In the genomic region with DNA sequence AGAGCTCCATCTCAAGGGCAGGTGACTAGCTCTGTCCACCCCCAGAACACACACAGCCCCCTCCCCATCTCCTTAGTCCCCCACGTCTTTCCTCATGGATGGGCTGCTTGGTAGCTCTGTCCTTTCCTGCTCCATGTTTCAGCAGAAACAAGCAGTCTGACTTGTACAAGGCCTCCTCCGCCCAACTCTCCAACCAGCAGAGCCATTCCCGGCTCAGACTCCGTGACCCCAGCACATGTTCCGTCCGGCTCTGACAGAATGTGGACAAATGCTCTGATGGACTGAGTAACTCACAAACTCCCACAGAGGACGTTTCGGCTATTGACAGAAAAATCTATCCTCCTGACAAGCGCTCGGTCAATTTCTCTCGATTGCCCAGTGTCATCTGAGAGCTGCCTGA, we compare ENCODE assay signal across 18 cellular contexts.
"Had no signal": no experiment of that assay in that cellular context is flagged by ENCODE, and none has a peak within 500 bp of the region (broad histone marks: within the 10 kb centered on the region; RNA-seq: fewer than 3 reads in every experiment).

No MANE protein-coding gene starts in this region.

- H3K36me3 Mint-ChIP-seq: stimulated activated naive B cell treated with anti-CD40 and anti-IgM and Interleukin-4, amounts not matched to agents 10 μg/mL and 1 μg/mL and 100 μg/mL, for 72 hours had no signal

- H3K36me3 ChIP-seq: neutrophil, tibial artery, uterus had no signal

- H3K4me3 Mint-ChIP-seq: activated CD8-positive, alpha-beta T cell treated with anti-CD3 and anti-CD28 coated beads for 36 hours; activated T-cell treated with anti-CD3 and anti-CD28 coated beads, Interleukin-2, amount 50 U/mL, for 4 hours; stimulated activated naive B cell treated with anti-CD40 and anti-IgM and Interleukin-4, amounts not matched to agents 10 μg/mL and 1 μg/mL and 100 μg/mL, for 72 hours; T-helper 1 cell treated with Interleukin-12 subunit alpha and Interleukin-12 subunit beta and Interleukin-4 antibody, amounts not matched to agents 30 μg/mL and 1 μg/mL, for 36 hours had no signal

- H3K27ac ChIP-seq: lower lobe of right lung, neutrophil, parathyroid adenoma, tibial artery, uterus had no signal

- FAIRE-seq: endometrium had no signal

- ATAC-seq: activated CD8-positive, alpha-beta T cell treated with anti-CD3 and anti-CD28 coated beads for 36 hours; activated T-cell treated with anti-CD3 and anti-CD28 coated beads, Interleukin-2, amount 50 U/mL, for 4 hours; esophagus mucosa; lower lobe of right lung; stimulated activated naive B cell treated with anti-CD40 and anti-IgM and Interleukin-4, amounts not matched to agents 10 μg/mL and 1 μg/mL and 100 μg/mL, for 72 hours had no signal

- DNase-seq: activated CD4-positive, alpha-beta T cell treated with anti-CD3 and anti-CD28 coated beads for 4 hours; activated CD8-positive, alpha-beta T cell treated with anti-CD3 and anti-CD28 coated beads for 36 hours; activated effector memory CD4-positive, alpha-beta T cell treated with Interleukin-2 at 50 U/mL for 16 hours; activated naive CD4-positive, alpha-beta T cell treated with anti-CD3 and anti-CD28 coated beads, Interleukin-2, amount 50 U/mL, for 16 hours; activated T-cell treated with anti-CD3 and anti-CD28 coated beads, Interleukin-2, amount 50 U/mL, for 4 hours; kidney glomerular epithelial cell; lower lobe of right lung; midbrain; stimulated activated CD4-positive, alpha-beta T cell treated with anti-CD3 and anti-CD28 coated beads, Interleukin-15, amount 100 ng/mL, for 24 hours; stimulated activated CD4-positive, alpha-beta T cell treated with anti-CD3 and anti-CD28 coated beads, Interleukin-4, amount 100 ng/mL, for 1 hour; stimulated activated naive B cell treated with anti-CD40 and anti-IgM and Interleukin-4, amounts not matched to agents 10 μg/mL and 1 μg/mL and 100 μg/mL, for 72 hours; tibial artery; uterus had no signal

- H2AFZ ChIP-seq: parathyroid adenoma had no signal

- H3K9me3 ChIP-seq: lower lobe of right lung, neutrophil, tibial artery, uterus had no signal

- H3K4me3 ChIP-seq: lower lobe of right lung, tibial artery, uterus had no signal

- H3K27me3 ChIP-seq: tibial artery, uterus had no signal

- H3K27ac Mint-ChIP-seq: activated CD8-positive, alpha-beta T cell treated with anti-CD3 and anti-CD28 coated beads for 36 hours; stimulated activated naive B cell treated with anti-CD40 and anti-IgM and Interleukin-4, amounts not matched to agents 10 μg/mL and 1 μg/mL and 100 μg/mL, for 72 hours; T-helper 1 cell treated with Interleukin-12 subunit alpha and Interleukin-12 subunit beta and Interleukin-4 antibody, amounts not matched to agents 30 μg/mL and 1 μg/mL, for 36 hours had no signal

- H3K9ac ChIP-seq: parathyroid adenoma had no signal

- H3K9me3 Mint-ChIP-seq: activated CD8-positive, alpha-beta T cell treated with anti-CD3 and anti-CD28 coated beads for 36 hours; activated T-cell treated with anti-CD3 and anti-CD28 coated beads, Interleukin-2, amount 50 U/mL, for 4 hours; stimulated activated naive B cell treated with anti-CD40 and anti-IgM and Interleukin-4, amounts not matched to agents 10 μg/mL and 1 μg/mL and 100 μg/mL, for 72 hours; T-helper 1 cell treated with Interleukin-12 subunit alpha and Interleukin-12 subunit beta and Interleukin-4 antibody, amounts not matched to agents 30 μg/mL and 1 μg/mL, for 36 hours had no signal

- H3K4me1 ChIP-seq: uterus had no signal
